In the genomic region with DNA sequence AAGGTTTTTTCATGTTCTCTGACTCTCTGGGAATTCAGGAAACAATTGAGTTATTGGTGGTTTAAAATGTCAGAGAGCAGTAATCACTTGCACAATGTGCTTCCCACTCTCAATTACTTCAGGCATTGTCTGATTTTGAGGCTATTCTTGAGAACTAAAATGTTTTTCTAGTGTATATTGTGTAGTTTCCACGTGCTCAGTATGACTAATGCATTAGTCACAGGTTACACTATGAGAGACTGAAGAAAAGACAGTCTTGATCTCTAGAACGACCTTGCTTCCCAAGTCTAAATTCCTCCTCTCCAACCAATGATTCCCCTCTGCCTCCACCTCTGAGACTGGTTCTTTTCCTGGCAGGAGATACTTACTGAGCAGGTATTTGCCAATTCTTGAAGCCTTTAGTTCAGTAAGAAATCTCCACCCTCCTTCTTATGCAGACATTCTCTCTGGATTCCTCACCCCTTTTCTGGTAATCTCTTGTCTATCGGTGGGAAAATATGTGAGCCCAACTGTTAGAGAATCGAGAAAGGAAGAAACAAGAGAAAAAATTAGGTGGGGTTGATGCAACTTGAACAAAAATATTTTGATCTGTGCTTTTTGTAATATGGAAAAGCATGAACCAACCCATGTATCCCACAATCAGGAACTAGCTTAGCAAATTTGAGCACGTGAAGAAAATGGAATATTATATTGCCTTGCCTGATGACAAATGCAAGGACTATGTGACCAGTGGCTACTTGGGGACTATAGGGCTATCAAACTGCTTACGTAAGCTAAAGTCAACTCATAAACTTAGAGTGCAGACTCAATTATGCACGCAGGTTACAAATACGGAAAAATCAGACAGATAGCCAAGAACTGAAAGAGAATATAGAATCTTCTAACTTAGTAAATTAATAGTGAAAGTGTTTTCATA, we compare ENCODE assay signal across 1 cellular context.
TF ChIP-seq lines count a peak whose summit lies in the region.

No MANE protein-coding gene starts in this region.

TF ChIP-seq in WTC11, 78 proteins besides CTCF, POLR2A, EP300 and RAD21 (continued from another document):
- TF ChIP-seq, protein P1, sequence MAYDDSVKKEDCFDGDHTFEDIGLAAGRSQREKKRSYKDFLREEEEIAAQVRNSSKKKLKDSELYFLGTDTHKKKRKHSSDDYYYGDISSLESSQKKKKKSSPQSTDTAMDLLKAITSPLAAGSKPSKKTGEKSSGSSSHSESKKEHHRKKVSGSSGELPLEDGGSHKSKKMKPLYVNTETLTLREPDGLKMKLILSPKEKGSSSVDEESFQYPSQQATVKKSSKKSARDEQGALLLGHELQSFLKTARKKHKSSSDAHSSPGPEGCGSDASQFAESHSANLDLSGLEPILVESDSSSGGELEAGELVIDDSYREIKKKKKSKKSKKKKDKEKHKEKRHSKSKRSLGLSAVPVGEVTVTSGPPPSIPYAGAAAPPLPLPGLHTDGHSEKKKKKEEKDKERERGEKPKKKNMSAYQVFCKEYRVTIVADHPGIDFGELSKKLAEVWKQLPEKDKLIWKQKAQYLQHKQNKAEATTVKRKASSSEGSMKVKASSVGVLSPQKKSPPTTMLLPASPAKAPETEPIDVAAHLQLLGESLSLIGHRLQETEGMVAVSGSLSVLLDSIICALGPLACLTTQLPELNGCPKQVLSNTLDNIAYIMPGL (CRISPR knock-in tag; IDR thresholded peaks at IDR 0.05) = no peak
- TF ChIP-seq, protein P2, sequence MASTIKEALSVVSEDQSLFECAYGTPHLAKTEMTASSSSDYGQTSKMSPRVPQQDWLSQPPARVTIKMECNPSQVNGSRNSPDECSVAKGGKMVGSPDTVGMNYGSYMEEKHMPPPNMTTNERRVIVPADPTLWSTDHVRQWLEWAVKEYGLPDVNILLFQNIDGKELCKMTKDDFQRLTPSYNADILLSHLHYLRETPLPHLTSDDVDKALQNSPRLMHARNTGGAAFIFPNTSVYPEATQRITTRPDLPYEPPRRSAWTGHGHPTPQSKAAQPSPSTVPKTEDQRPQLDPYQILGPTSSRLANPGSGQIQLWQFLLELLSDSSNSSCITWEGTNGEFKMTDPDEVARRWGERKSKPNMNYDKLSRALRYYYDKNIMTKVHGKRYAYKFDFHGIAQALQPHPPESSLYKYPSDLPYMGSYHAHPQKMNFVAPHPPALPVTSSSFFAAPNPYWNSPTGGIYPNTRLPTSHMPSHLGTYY (CRISPR knock-in tag; IDR thresholded peaks at IDR 0.05) = no peak
- TF ChIP-seq ZBTB21 (CRISPR knock-in tag; IDR thresholded peaks at IDR 0.05; ENCODE audit: borderline replicate concordance) (no peak), NFE2L1 (CRISPR knock-in tag; IDR thresholded peaks at IDR 0.05) (no peak)
- TF ChIP-seq, protein P3, sequence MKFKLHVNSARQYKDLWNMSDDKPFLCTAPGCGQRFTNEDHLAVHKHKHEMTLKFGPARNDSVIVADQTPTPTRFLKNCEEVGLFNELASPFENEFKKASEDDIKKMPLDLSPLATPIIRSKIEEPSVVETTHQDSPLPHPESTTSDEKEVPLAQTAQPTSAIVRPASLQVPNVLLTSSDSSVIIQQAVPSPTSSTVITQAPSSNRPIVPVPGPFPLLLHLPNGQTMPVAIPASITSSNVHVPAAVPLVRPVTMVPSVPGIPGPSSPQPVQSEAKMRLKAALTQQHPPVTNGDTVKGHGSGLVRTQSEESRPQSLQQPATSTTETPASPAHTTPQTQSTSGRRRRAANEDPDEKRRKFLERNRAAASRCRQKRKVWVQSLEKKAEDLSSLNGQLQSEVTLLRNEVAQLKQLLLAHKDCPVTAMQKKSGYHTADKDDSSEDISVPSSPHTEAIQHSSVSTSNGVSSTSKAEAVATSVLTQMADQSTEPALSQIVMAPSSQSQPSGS (CRISPR knock-in tag; IDR thresholded peaks at IDR 0.05; ENCODE audit: borderline replicate concordance, low read depth) = no peak
- TF ChIP-seq, protein P4, sequence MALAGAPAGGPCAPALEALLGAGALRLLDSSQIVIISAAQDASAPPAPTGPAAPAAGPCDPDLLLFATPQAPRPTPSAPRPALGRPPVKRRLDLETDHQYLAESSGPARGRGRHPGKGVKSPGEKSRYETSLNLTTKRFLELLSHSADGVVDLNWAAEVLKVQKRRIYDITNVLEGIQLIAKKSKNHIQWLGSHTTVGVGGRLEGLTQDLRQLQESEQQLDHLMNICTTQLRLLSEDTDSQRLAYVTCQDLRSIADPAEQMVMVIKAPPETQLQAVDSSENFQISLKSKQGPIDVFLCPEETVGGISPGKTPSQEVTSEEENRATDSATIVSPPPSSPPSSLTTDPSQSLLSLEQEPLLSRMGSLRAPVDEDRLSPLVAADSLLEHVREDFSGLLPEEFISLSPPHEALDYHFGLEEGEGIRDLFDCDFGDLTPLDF (CRISPR knock-in tag; IDR thresholded peaks at IDR 0.05) = no peak
- TF ChIP-seq, protein P5, sequence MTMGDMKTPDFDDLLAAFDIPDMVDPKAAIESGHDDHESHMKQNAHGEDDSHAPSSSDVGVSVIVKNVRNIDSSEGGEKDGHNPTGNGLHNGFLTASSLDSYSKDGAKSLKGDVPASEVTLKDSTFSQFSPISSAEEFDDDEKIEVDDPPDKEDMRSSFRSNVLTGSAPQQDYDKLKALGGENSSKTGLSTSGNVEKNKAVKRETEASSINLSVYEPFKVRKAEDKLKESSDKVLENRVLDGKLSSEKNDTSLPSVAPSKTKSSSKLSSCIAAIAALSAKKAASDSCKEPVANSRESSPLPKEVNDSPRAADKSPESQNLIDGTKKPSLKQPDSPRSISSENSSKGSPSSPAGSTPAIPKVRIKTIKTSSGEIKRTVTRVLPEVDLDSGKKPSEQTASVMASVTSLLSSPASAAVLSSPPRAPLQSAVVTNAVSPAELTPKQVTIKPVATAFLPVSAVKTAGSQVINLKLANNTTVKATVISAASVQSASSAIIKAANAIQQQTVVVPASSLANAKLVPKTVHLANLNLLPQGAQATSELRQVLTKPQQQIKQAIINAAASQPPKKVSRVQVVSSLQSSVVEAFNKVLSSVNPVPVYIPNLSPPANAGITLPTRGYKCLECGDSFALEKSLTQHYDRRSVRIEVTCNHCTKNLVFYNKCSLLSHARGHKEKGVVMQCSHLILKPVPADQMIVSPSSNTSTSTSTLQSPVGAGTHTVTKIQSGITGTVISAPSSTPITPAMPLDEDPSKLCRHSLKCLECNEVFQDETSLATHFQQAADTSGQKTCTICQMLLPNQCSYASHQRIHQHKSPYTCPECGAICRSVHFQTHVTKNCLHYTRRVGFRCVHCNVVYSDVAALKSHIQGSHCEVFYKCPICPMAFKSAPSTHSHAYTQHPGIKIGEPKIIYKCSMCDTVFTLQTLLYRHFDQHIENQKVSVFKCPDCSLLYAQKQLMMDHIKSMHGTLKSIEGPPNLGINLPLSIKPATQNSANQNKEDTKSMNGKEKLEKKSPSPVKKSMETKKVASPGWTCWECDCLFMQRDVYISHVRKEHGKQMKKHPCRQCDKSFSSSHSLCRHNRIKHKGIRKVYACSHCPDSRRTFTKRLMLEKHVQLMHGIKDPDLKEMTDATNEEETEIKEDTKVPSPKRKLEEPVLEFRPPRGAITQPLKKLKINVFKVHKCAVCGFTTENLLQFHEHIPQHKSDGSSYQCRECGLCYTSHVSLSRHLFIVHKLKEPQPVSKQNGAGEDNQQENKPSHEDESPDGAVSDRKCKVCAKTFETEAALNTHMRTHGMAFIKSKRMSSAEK (CRISPR knock-in tag; IDR thresholded peaks at IDR 0.05; ENCODE audit: borderline replicate concordance) = no peak
TF ChIP-seq in WTC11: peak in this region for 0.
